9 cellular contexts compared by ENCODE assay signal in the genomic region with DNA sequence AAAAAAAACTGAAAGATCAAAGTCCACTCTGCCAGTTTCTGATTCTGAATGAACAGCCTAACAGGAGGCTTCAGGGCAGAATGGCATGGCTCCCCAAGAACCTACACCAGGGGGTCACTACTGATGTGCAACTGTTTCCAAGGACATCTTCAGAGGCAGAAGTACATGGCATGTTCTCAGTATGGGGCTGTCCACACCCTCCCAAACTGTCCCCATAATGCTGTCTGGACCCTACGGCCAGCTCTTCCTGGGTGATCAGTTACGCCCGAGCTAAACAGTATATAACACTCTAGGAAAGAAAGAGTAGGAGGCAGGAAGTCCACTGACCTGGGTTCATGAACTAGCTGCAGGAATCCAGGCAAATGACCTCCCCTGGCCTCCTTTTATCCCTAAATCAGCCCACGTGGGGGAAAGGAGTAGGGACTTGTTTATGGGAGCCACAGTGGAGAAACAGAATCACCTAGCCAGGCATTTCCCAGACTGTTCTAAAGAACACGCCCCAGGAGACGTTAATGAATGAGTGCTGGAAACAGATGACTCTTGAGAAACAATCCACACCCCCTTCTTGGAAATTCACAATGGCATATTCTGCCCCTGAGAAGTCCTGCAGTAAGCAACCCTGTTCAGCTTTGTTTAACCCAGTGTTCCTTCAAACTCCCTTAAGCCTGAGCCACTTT. TPM values are rescaled to one million over a fixed set of nuclear protein-coding genes. Genes with fewer than 3 reads are reported as not detected.
A peak's percentile ranks its signal among the peaks of the same experiment; 100 is the strongest.
DNase-seq lines count a peak whose midpoint lies in the region; ATAC-seq and TF ChIP-seq lines count a peak whose summit lies in the region.
"Had no signal": no experiment of that assay in that cellular context is flagged by ENCODE, and none has a peak within 500 bp of the region (broad histone marks: within the 10 kb centered on the region; RNA-seq: fewer than 3 reads in every experiment).

No MANE protein-coding gene starts in this region.

- intact Hi-C loops in CD4-positive, alpha-beta T cell (cut with DNase I, micrococcal nuclease) = loop anchor here (1.0 to 10.0 kb wide), 4 partner anchors 17 to 355 kb away; partner anchors contain the start of genes CNOT9 (in 1 of the 2) and USP37 (in 1 of the 2)
- intact Hi-C loops in esophagus muscularis mucosa (cut with DNase I) = loop anchor here (2.0 to 10.0 kb wide), 2 partner anchors 107 to 275 kb away; partner anchors contain the start of genes CNOT9 and USP37

- WGBS in esophagus muscularis mucosa = 30% methylated on average over 6 of the region's 6 CpGs

- H3K79me2 ChIP-seq in parathyroid adenoma = peaks cover 25% of the 10 kb centered on the region

- peaks cover 54% of the 10 kb centered on the region for H3K4me1 ChIP-seq in RWPE2 (ENCODE audit: insufficient read depth, poor library complexity, severe bottlenecking)
- H3K4me1 ChIP-seq in esophagus muscularis mucosa = peaks cover 73 to 90% (median 80%) of the 10 kb centered on the region in 4 donors
- H3K4me1 ChIP-seq in parathyroid adenoma = peaks cover 44% of the 10 kb centered on the region

- H3K4me3 ChIP-seq in RWPE2 (ENCODE audit: severe bottlenecking) (peak overlapping the region; percentile 72), esophagus muscularis mucosa (peak overlapping the region; percentile 79 to 97 (median 88)), parathyroid adenoma (ENCODE audit: low read depth, low read length) (peak overlapping the region; percentile 94)

- no peak for TF ChIP-seq POLR2A in esophagus muscularis mucosa (IDR thresholded peaks at IDR 0.05; ENCODE audit: low read depth)

- H3K27me3 Mint-ChIP-seq in CD4-positive, alpha-beta T cell = no peaks in the 10 kb centered on the region

- H3K4me1 Mint-ChIP-seq in CD4-positive, alpha-beta T cell (ENCODE audit: low read depth) = peaks cover 87% of the 10 kb centered on the region

- H3K27me3 ChIP-seq in CD4-positive, alpha-beta T cell (ENCODE audit: control insufficient read depth, insufficient read depth, low read length) = no peaks in the 10 kb centered on the region
- H3K27me3 ChIP-seq in RWPE2 (ENCODE audit: insufficient read depth, poor library complexity, severe bottlenecking) = no peaks in the 10 kb centered on the region
- H3K27me3 ChIP-seq in esophagus muscularis mucosa = no peaks in the 10 kb centered on the region
- H3K27me3 ChIP-seq in parathyroid adenoma (ENCODE audit: control insufficient read depth, insufficient read depth, low read length) = no peaks in the 10 kb centered on the region

- H3K36me3 ChIP-seq in RWPE2 (ENCODE audit: low read depth) (peaks cover 21% of the 10 kb centered on the region), esophagus muscularis mucosa (no peaks in the 10 kb centered on the region), parathyroid adenoma (ENCODE audit: control insufficient read depth, insufficient read depth, low read length) (no peaks in the 10 kb centered on the region)

- H3K4me2 ChIP-seq in parathyroid adenoma (ENCODE audit: low read length) = peak overlapping the region; percentile 85

- DNase-seq in CD4-positive, alpha-beta T cell = no peak
- no peak for DNase-seq in RWPE2 (ENCODE audit: low spot score)
- peak; percentile 92 for DNase-seq in esophagus muscularis mucosa (ENCODE audit: extremely low spot score)
- DNase-seq in hippocampal formation (lab: John Stamatoyannopoulos, UW) = no peak
- DNase-seq in activated CD4-positive, CD25-positive, alpha-beta regulatory T cell treated with anti-CD3 and anti-CD28 coated beads, Interleukin-2, amount 50 U/mL, for 72 hours = no peak
- no peak for DNase-seq in MV-4-11 (lab: John Stamatoyannopoulos, UW)
- no peak for DNase-seq in NCI-H1436 (lab: John Stamatoyannopoulos, UW)
- DNase-seq: occipital lobe had no signal

- H3K9ac ChIP-seq in parathyroid adenoma = no peak overlapping the region

- TF ChIP-seq CTCF in CD4-positive, alpha-beta T cell (IDR thresholded peaks at IDR 0.05) = no peak
- TF ChIP-seq CTCF in RWPE2 (IDR thresholded peaks at IDR 0.05; ENCODE audit: poor library complexity, severe bottlenecking) (no peak), esophagus muscularis mucosa (IDR thresholded peaks at IDR 0.05) (no peak), parathyroid adenoma (IDR thresholded peaks at IDR 0.05) (no peak)

- ATAC-seq in CD4-positive, alpha-beta T cell (ENCODE audit: poor library complexity) = no peak
- ATAC-seq in RWPE2 (ENCODE audit: low read depth) = no peak

- no peaks in the 10 kb centered on the region for H3K9me3 Mint-ChIP-seq in CD4-positive, alpha-beta T cell

- H2AFZ ChIP-seq in parathyroid adenoma = no peak overlapping the region

- H3K27ac ChIP-seq in CD4-positive, alpha-beta T cell (ENCODE audit: low read depth, low read length) = peak overlapping the region; percentile 96
- H3K27ac ChIP-seq in RWPE2 (ENCODE audit: poor library complexity, severe bottlenecking) = peak overlapping the region; percentile 95
- peak overlapping the region; percentile 93 to 100 (median 96) for H3K27ac ChIP-seq in esophagus muscularis mucosa (replicated peaks in 1 of 4)
- peak overlapping the region; percentile 82 for H3K27ac ChIP-seq in parathyroid adenoma

- H3K4me3 Mint-ChIP-seq in CD4-positive, alpha-beta T cell = peak overlapping the region; percentile 95

- CTCF ChIA-PET in CD4-positive, alpha-beta T cell (lab: Charles Lee) = interaction anchor here (0.9 to 6.3 kb wide), 5 partner anchors 12 to 117 kb away, joined by 3 to 68 read pairs (median 5); partner anchors contain the start of genes AAMP and PNKD

- H3K36me3 Mint-ChIP-seq in CD4-positive, alpha-beta T cell (ENCODE audit: low read depth) = peaks cover 34% of the 10 kb centered on the region

- H3K27ac Mint-ChIP-seq in CD4-positive, alpha-beta T cell = peak overlapping the region; percentile 99

- peak; percentile 80 for TF ChIP-seq EP300 in esophagus muscularis mucosa (IDR thresholded peaks at IDR 0.05)

- no peaks in the 10 kb centered on the region for H3K9me3 ChIP-seq in CD4-positive, alpha-beta T cell (ENCODE audit: control insufficient read depth, low read length)
- H3K9me3 ChIP-seq in RWPE2 (ENCODE audit: severe bottlenecking) = no peaks in the 10 kb centered on the region
- no peaks in the 10 kb centered on the region for H3K9me3 ChIP-seq in esophagus muscularis mucosa
- no peaks in the 10 kb centered on the region for H3K9me3 ChIP-seq in parathyroid adenoma (ENCODE audit: control insufficient read depth, low read length)

- POLR2A ChIA-PET in CD4-positive, alpha-beta T cell (lab: Charles Lee) = interaction anchor here (0.9 to 11.6 kb wide), 8 partner anchors 9 to 110 kb away, joined by 3 to 221 read pairs (median 4); partner anchors contain the start of genes AAMP, CATIP, CTDSP1 and PNKD

RNA-seq across cellular contexts. Expression of gene TMBIM1, which starts 2.5 kb away (rescaled TPM):
- 100 to 1,000 TPM in 1 of 2 experiments, 10 to 100 TPM in 1; 99.2 to 102 TPM for total RNA-seq in CD4-positive, alpha-beta T cell
- 100 to 1,000 TPM; 131 to 238 (median 197) TPM for total RNA-seq in esophagus muscularis mucosa

RNA-seq across cellular contexts. Expression of gene PNKD, which starts 19.5 kb away (rescaled TPM):
- 10 to 100 TPM in 1 of 2 experiments, 1 to 10 TPM in 1; 9.2 to 10.6 TPM for total RNA-seq in CD4-positive, alpha-beta T cell
- total RNA-seq in esophagus muscularis mucosa = 10 to 100 TPM; 40.3 to 74.1 (median 56.5) TPM

RNA-seq across cellular contexts. Expression of gene AAMP, which starts 19.8 kb away (rescaled TPM):
- 10 to 100 TPM; 40.2 to 42.5 TPM for total RNA-seq in CD4-positive, alpha-beta T cell
- total RNA-seq in esophagus muscularis mucosa = 100 to 1,000 TPM; 104 to 169 (median 144) TPM

RNA-seq across cellular contexts. Expression of gene GPBAR1, which starts 29.0 kb away (rescaled TPM):
- 1 to 10 TPM; 1.6 to 1.8 TPM for total RNA-seq in CD4-positive, alpha-beta T cell
- total RNA-seq in esophagus muscularis mucosa = 1 to 10 TPM in 3 of 4 donors, under 1 TPM in 1; 0.42 to 4.5 (median 3.9) TPM
- total RNA-seq: occipital lobe had no signal
